9 cellular contexts compared by ENCODE assay signal in the genomic region with DNA sequence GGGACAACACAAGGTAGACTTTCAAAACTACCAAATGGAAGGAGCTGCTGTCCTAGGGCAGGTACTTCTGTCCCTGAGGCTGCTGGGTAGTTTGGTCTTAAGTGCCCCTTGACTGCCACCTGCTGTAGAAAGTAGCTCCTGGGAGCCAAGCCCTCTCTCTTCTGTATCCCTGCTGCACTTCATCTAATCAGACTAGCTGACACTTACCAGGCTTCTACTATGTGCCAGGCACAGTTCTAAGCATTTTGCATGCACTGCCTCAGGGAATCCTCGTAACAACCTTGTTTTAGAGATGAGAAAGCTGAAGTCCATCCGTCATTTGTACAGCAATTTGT. TPM values are rescaled to one million over a fixed set of nuclear protein-coding genes. Genes with fewer than 3 reads are reported as not detected.
DNase-seq lines count a peak whose midpoint lies in the region; ATAC-seq and TF ChIP-seq lines count a peak whose summit lies in the region.
"Had no signal": no experiment of that assay in that cellular context is flagged by ENCODE, and none has a peak within 500 bp of the region (broad histone marks: within the 10 kb centered on the region; RNA-seq: fewer than 3 reads in every experiment).

No MANE protein-coding gene starts in this region.

- in situ Hi-C loops in transverse colon (cut with MboI; ENCODE audit: low pct_ligation_motif_present in 1 of 4, low pct_unique_long_range_greater_than_20kb in 1 of 4, low sequenced_read_pairs in 3 of 4): loop anchor here in 3 of 4 donors (10.0 kb wide), 4 partner anchors 83 to 313 kb away; no protein-coding TSS in a partner anchor

- CTCF ChIA-PET in activated CD8-positive, alpha-beta T cell treated with anti-CD3 and anti-CD28 coated beads for 36 hours (lab: Charles Lee): interaction anchor here (0.6 to 5.9 kb wide), 13 partner anchors 8 to 413 kb away, joined by 3 to 63 read pairs (median 4); partner anchors contain the start of gene SRSF4

- no peaks in the 10 kb centered on the region for H3K27me3 ChIP-seq in left ventricle myocardium inferior (ENCODE audit: low read depth)
- no peaks in the 10 kb centered on the region for H3K27me3 ChIP-seq in transverse colon

- H3K4me1 ChIP-seq in left ventricle myocardium inferior: peaks cover 12% of the 10 kb centered on the region
- peaks cover 4 to 15% (median 6%) of the 10 kb centered on the region in 4 donors for H3K4me1 ChIP-seq in transverse colon

- no peak overlapping the region for H3K27ac ChIP-seq in left ventricle myocardium inferior (replicated peaks)
- peak overlapping the region in 1 of 4 donors; percentile 16 for H3K27ac ChIP-seq in transverse colon

- peak; percentile 34 for DNase-seq in stimulated activated CD4-positive, alpha-beta T cell treated with anti-CD3 and anti-CD28 coated beads, Interleukin-15, amount 100 ng/mL, for 24 hours
- DNase-seq in stimulated activated CD4-positive, alpha-beta T cell treated with anti-CD3 and anti-CD28 coated beads, Interleukin-12 subunit alpha, Interleukin-12 subunit beta, amount 100 ng/mL, for 4 hours: no peak
- peak; percentile 46 for DNase-seq in NCI-H2029 (lab: John Stamatoyannopoulos, UW)
- peak; percentile 61 for DNase-seq in activated CD8-positive, alpha-beta T cell treated with anti-CD3 and anti-CD28 coated beads for 36 hours
- no peak for DNase-seq in left ventricle myocardium inferior
- DNase-seq in transverse colon: peak; percentile 48
- DNase-seq in anterior cingulate cortex (lab: John Stamatoyannopoulos, UW): no peak

- H3K27me3 Mint-ChIP-seq in activated CD8-positive, alpha-beta T cell treated with anti-CD3 and anti-CD28 coated beads for 36 hours: no peaks in the 10 kb centered on the region
- H3K27me3 Mint-ChIP-seq: dendritic cell treated with granulocyte-macrophage colony-stimulating factor and Interleukin-4, amounts not matched to agents 40 ng/mL and 50 ng/mL, for 4 days had no signal

- H3K36me3 ChIP-seq in left ventricle myocardium inferior: peaks cover 73% of the 10 kb centered on the region
- peaks cover 0 to 7% (median 1%) of the 10 kb centered on the region in 4 donors for H3K36me3 ChIP-seq in transverse colon

- no peaks in the 10 kb centered on the region for H3K9me3 Mint-ChIP-seq in activated CD8-positive, alpha-beta T cell treated with anti-CD3 and anti-CD28 coated beads for 36 hours
- H3K9me3 Mint-ChIP-seq: dendritic cell treated with granulocyte-macrophage colony-stimulating factor and Interleukin-4, amounts not matched to agents 40 ng/mL and 50 ng/mL, for 4 days had no signal

- H3K4me3 Mint-ChIP-seq in activated CD8-positive, alpha-beta T cell treated with anti-CD3 and anti-CD28 coated beads for 36 hours: no peak overlapping the region
- H3K4me3 Mint-ChIP-seq: dendritic cell treated with granulocyte-macrophage colony-stimulating factor and Interleukin-4, amounts not matched to agents 40 ng/mL and 50 ng/mL, for 4 days had no signal

- peaks cover 37% of the 10 kb centered on the region for H3K36me3 Mint-ChIP-seq in activated CD8-positive, alpha-beta T cell treated with anti-CD3 and anti-CD28 coated beads for 36 hours (ENCODE audit: low read depth)

- no peaks in the 10 kb centered on the region for H3K9me3 ChIP-seq in left ventricle myocardium inferior (replicated peaks)
- H3K9me3 ChIP-seq in transverse colon: no peaks in the 10 kb centered on the region

- TF ChIP-seq CTCF in activated CD8-positive, alpha-beta T cell treated with anti-CD3 and anti-CD28 coated beads for 36 hours (IDR thresholded peaks at IDR 0.05): peak; percentile 38
- TF ChIP-seq CTCF in left ventricle myocardium inferior (IDR thresholded peaks at IDR 0.05; ENCODE audit: borderline replicate concordance): peak; percentile 49
- TF ChIP-seq CTCF in transverse colon (IDR thresholded peaks at IDR 0.05): peak; percentile 20 to 56 (median 48)

- intact Hi-C loops in activated CD8-positive, alpha-beta T cell treated with anti-CD3 and anti-CD28 coated beads for 36 hours (cut with micrococcal nuclease): no loop called here
- intact Hi-C loops in left ventricle myocardium inferior (cut with micrococcal nuclease) (no loop called here), transverse colon (cut with DNase I; ENCODE audit: low total_unique reads) (no loop called here)

- no peak overlapping the region for H3K4me3 ChIP-seq in left ventricle myocardium inferior
- no peak overlapping the region for H3K4me3 ChIP-seq in transverse colon

- peaks cover 12% of the 10 kb centered on the region for H3K4me1 Mint-ChIP-seq in activated CD8-positive, alpha-beta T cell treated with anti-CD3 and anti-CD28 coated beads for 36 hours (ENCODE audit: low read depth)

- no peak overlapping the region for H3K27ac Mint-ChIP-seq in activated CD8-positive, alpha-beta T cell treated with anti-CD3 and anti-CD28 coated beads for 36 hours
- H3K27ac Mint-ChIP-seq: dendritic cell treated with granulocyte-macrophage colony-stimulating factor and Interleukin-4, amounts not matched to agents 40 ng/mL and 50 ng/mL, for 4 days had no signal

- no peak for TF ChIP-seq POLR2A in transverse colon (IDR thresholded peaks at IDR 0.05)

- POLR2A ChIA-PET in activated CD8-positive, alpha-beta T cell treated with anti-CD3 and anti-CD28 coated beads for 36 hours (lab: Charles Lee): interaction anchor here (0.9 to 2.5 kb wide), 3 partner anchors 16 to 316 kb away, joined by 3 to 13 read pairs (median 3); partner anchors contain the start of gene SRSF4

- peak; percentile 94 for ATAC-seq in activated CD8-positive, alpha-beta T cell treated with anti-CD3 and anti-CD28 coated beads for 36 hours
- ATAC-seq in HG03280 (IDR thresholded peaks at IDR 0.05; ENCODE audit: unreplicated experiment): no peak

- TF ChIP-seq EP300 in transverse colon (IDR thresholded peaks at IDR 0.05; ENCODE audit: low read depth): no peak

- 79% methylated on average over 2 of the region's 2 CpGs; no CpG with 5 or more reads in 1 of the 2 donors for WGBS in transverse colon (ENCODE audit: low coverage in 1 of 2), 2 donors

RNA-seq across cellular contexts. Expression of gene SRSF4, which starts 15.9 kb away (rescaled TPM):
- total RNA-seq in activated CD8-positive, alpha-beta T cell treated with anti-CD3 and anti-CD28 coated beads for 36 hours: 100 to 1,000 TPM; 121 to 123 TPM
- total RNA-seq in left ventricle myocardium inferior: 51.1 TPM
- total RNA-seq in transverse colon: 10 to 100 TPM; 67.3 to 98.0 (median 72.4) TPM

RNA-seq across cellular contexts. Expression of gene MECR, which starts 33.2 kb away (rescaled TPM):
- total RNA-seq in activated CD8-positive, alpha-beta T cell treated with anti-CD3 and anti-CD28 coated beads for 36 hours: 10 to 100 TPM; 42.2 to 43.5 TPM
- 30.8 TPM for total RNA-seq in left ventricle myocardium inferior
- total RNA-seq in transverse colon: 10 to 100 TPM in 2 of 4 donors, 1 to 10 TPM in 1, not detected in 1; 5.2 to 16.0 (median 12.2) TPM

RNA-seq across cellular contexts. Expression of gene PTPRU, which starts 38.8 kb away (rescaled TPM):
- total RNA-seq in activated CD8-positive, alpha-beta T cell treated with anti-CD3 and anti-CD28 coated beads for 36 hours: under 1 TPM; 0.56 to 0.74 TPM
- 15.3 TPM for total RNA-seq in left ventricle myocardium inferior
- total RNA-seq in transverse colon: 1 to 10 TPM; 5.6 to 9.7 (median 7.4) TPM

Comparison
In these comparisons a context has a peak if more than half of its experiments do, and no peak if none do; other contexts are left out.
1. DNase-seq: peak in stimulated activated CD4-positive, alpha-beta T cell treated with anti-CD3 and anti-CD28 coated beads, Interleukin-15, amount 100 ng/mL, for 24 hours (single experiment), NCI-H2029 (single experiment), activated CD8-positive, alpha-beta T cell treated with anti-CD3 and anti-CD28 coated beads for 36 hours (single experiment) and transverse colon (single experiment); none in stimulated activated CD4-positive, alpha-beta T cell treated with anti-CD3 and anti-CD28 coated beads, Interleukin-12 subunit alpha, Interleukin-12 subunit beta, amount 100 ng/mL, for 4 hours (single experiment), left ventricle myocardium inferior (single experiment) and anterior cingulate cortex (0 of 58).
2. Peak in every context shown above with its lines, with median percentiles within 50 percentile points of each other: CTCF ChIP-seq.